In the genomic region with DNA sequence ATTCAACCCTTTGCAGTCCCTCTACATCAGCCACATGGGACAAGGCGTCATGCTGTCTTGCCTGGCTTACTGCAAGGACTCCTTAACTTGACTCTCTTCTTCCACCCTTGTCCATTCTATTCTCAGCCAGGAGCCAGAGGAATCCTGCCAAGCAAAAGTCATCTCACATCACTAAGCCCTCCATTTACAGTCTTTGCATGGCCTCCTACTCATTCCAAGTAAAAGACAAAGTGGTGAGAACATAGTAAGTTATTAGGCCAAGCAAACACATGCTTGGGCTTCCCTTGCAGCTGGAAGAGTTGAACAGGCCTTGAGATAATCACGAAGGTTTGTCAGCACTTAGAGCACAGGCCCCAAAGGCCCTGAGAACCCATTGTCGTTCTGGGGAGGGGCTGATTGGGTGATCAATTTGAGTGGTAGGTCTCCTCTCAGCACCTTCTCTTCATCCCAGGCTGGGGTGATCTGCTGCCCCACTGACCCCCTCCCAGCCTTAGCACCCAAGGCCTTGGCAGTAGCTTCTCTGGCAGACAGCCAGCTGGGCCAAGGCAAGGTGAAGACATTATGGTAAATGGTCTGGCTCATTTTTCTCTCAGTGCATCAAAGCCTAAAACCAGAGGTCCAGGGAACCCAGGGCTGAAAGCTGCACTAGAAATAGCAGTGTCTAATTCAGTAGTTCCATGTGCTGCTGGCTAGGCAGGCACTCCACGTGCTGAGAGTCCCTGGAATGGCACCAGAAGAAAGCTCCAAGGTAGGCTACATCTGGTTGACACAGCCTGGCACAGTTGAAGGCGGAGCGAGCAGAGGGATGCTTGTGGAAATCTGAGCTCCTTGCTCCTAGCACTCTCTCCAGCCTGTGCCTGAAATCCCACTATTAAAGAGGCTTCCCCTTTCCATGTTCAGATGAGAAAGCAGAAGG, we compare ENCODE assay signal across 16 cellular contexts.
A peak's percentile ranks its signal among the peaks of the same experiment; 100 is the strongest.
DNase-seq lines count a peak whose midpoint lies in the region; TF ChIP-seq lines count a peak whose summit lies in the region.
"Had no signal": no experiment of that assay in that cellular context is flagged by ENCODE, and none has a peak within 500 bp of the region (broad histone marks: within the 10 kb centered on the region; RNA-seq: fewer than 3 reads in every experiment).

No MANE protein-coding gene starts in this region.

- no peak for TF ChIP-seq POLR2A in prostate gland (IDR thresholded peaks at IDR 0.05)

- peaks cover 62% of the 10 kb centered on the region for H3K36me3 ChIP-seq in DOHH2 (ENCODE audit: control insufficient read depth, low read length)
- no peaks in the 10 kb centered on the region for H3K36me3 ChIP-seq in OCI-LY1 (ENCODE audit: insufficient read depth, low read length)
- no peaks in the 10 kb centered on the region for H3K36me3 ChIP-seq in prostate gland
- H3K36me3 ChIP-seq: MG63, SJSA1 had no signal

- no peak overlapping the region; the same call in 1 of the 2 replicates for H3K9ac ChIP-seq in OCI-LY1 (ENCODE audit: low read length)

- H4K20me1 ChIP-seq in DOHH2 (ENCODE audit: control insufficient read depth, insufficient read depth, low read depth, low read length) (no peaks in the 10 kb centered on the region), OCI-LY1 (ENCODE audit: insufficient read depth, low read length) (no peaks in the 10 kb centered on the region)

- no peak overlapping the region for H3K4me2 ChIP-seq in DOHH2 (ENCODE audit: low read length)
- no peak overlapping the region for H3K4me2 ChIP-seq in OCI-LY1 (ENCODE audit: low read length)

- H3K79me2 ChIP-seq in DOHH2 (ENCODE audit: control insufficient read depth, low read length) (peaks cover 65% of the 10 kb centered on the region), OCI-LY1 (ENCODE audit: insufficient read depth, low read length) (no peaks in the 10 kb centered on the region)

- 74% methylated on average over 5 of the region's 6 CpGs for WGBS in prostate gland

- peaks cover 94% of the 10 kb centered on the region for H3K4me1 ChIP-seq in DOHH2 (ENCODE audit: control insufficient read depth, low read length)
- peaks cover 72% of the 10 kb centered on the region for H3K4me1 ChIP-seq in OCI-LY1 (ENCODE audit: insufficient read depth, low read length, severe bottlenecking)
- H3K4me1 ChIP-seq in prostate gland (replicated peaks): peaks cover 7% of the 10 kb centered on the region
- H3K4me1 ChIP-seq: SJSA1 had no signal

- peak; percentile 46 for DNase-seq in DMS79 treated with DMSO at 0.1 percent for 48 hours (lab: John Stamatoyannopoulos, UW)
- DNase-seq in DMS79 (lab: John Stamatoyannopoulos, UW): no peak
- DNase-seq in prostate gland (ENCODE audit: low spot score): no peak
- no peak for DNase-seq in activated T-cell treated with anti-CD3 and anti-CD28 coated beads, Interleukin-2, amount 50 U/mL, for 1 hour
- DNase-seq in GOT3 (lab: John Stamatoyannopoulos, UW): no peak
- no peak for DNase-seq in NCI-H1930 (lab: John Stamatoyannopoulos, UW)
- DNase-seq: Kasumi-1, MG63, NCI-H1048, NCI-H1436, NCI-H2081 treated with DMSO at 0.1 percent for 48 hours, NCI-H774 had no signal

- H3K9me2 ChIP-seq in DOHH2 (replicated peaks; ENCODE audit: control insufficient read depth, low read length): no peaks in the 10 kb centered on the region
- H3K9me2 ChIP-seq in OCI-LY1 (ENCODE audit: low read depth, low read length): no peaks in the 10 kb centered on the region

- H3K4me3 ChIP-seq in DOHH2 (ENCODE audit: low read length) (no peak overlapping the region), OCI-LY1 (ENCODE audit: low read depth, low read length, poor library complexity, severe bottlenecking) (no peak overlapping the region), prostate gland (no peak overlapping the region)
- H3K4me3 ChIP-seq: MG63, SJSA1 had no signal

- no peaks in the 10 kb centered on the region for H3K27me3 ChIP-seq in DOHH2 (ENCODE audit: control insufficient read depth, low read length)
- no peaks in the 10 kb centered on the region for H3K27me3 ChIP-seq in OCI-LY1 (ENCODE audit: insufficient read depth, low read length)
- H3K27me3 ChIP-seq in prostate gland (replicated peaks; ENCODE audit: insufficient read depth): no peaks in the 10 kb centered on the region
- H3K27me3 ChIP-seq: MG63, SJSA1 had no signal

- no peak for TF ChIP-seq CTCF in DOHH2 (IDR thresholded peaks at IDR 0.05; ENCODE audit: low read depth, low read length, poor library complexity, severe bottlenecking)
- no peak for TF ChIP-seq CTCF in OCI-LY1 (IDR thresholded peaks at IDR 0.05; ENCODE audit: low read length)
- TF ChIP-seq CTCF in prostate gland (IDR thresholded peaks at IDR 0.05): no peak

- peaks cover 33% of the 10 kb centered on the region for H3F3A ChIP-seq in DOHH2 (ENCODE audit: control insufficient read depth, insufficient read depth)
- no peaks in the 10 kb centered on the region for H3F3A ChIP-seq in OCI-LY1 (ENCODE audit: insufficient read depth, low read length)

- H3K27ac ChIP-seq in DOHH2 (ENCODE audit: low read depth, low read length) (peak overlapping the region; percentile 27), OCI-LY1 (ENCODE audit: low read depth, low read length, poor library complexity, severe bottlenecking) (peak overlapping the region; percentile 64), prostate gland (peak overlapping the region; percentile 53 to 77)
- H3K27ac ChIP-seq: 22Rv1, SJSA1 had no signal

- H2AFZ ChIP-seq in OCI-LY1 (ENCODE audit: low read length): no peak overlapping the region

- intact Hi-C loops in prostate gland (cut with DNase I): no loop called here

- no peaks in the 10 kb centered on the region for H3K9me3 ChIP-seq in DOHH2 (ENCODE audit: control insufficient read depth, insufficient read depth, low read length)
- H3K9me3 ChIP-seq in OCI-LY1 (ENCODE audit: low read length): no peaks in the 10 kb centered on the region
- no peaks in the 10 kb centered on the region for H3K9me3 ChIP-seq in prostate gland
- H3K9me3 ChIP-seq: MG63, SJSA1 had no signal
